In genomic region chr12:13154027-13154538, GRCh38 we compare ENCODE assay signal across 1 cellular context.
TF ChIP-seq lines count a peak whose summit lies in the region.

No MANE protein-coding gene starts in this region.

TF ChIP-seq in endothelial cell of umbilical vein, 7 proteins besides CTCF, POLR2A, EP300 and RAD21 (continued from another document):
- TF ChIP-seq JUN (IDR thresholded peaks at IDR 0.05; ENCODE audit: borderline replicate concordance, insufficient read depth, insufficient read length, low read depth) (no peak), POLR2AphosphoS5 (IDR thresholded peaks at IDR 0.05; ENCODE audit: insufficient read depth, low read depth, low read length) (no peak)
